Comparison of ENCODE assay signal across 1 cellular context in the genomic region with DNA sequence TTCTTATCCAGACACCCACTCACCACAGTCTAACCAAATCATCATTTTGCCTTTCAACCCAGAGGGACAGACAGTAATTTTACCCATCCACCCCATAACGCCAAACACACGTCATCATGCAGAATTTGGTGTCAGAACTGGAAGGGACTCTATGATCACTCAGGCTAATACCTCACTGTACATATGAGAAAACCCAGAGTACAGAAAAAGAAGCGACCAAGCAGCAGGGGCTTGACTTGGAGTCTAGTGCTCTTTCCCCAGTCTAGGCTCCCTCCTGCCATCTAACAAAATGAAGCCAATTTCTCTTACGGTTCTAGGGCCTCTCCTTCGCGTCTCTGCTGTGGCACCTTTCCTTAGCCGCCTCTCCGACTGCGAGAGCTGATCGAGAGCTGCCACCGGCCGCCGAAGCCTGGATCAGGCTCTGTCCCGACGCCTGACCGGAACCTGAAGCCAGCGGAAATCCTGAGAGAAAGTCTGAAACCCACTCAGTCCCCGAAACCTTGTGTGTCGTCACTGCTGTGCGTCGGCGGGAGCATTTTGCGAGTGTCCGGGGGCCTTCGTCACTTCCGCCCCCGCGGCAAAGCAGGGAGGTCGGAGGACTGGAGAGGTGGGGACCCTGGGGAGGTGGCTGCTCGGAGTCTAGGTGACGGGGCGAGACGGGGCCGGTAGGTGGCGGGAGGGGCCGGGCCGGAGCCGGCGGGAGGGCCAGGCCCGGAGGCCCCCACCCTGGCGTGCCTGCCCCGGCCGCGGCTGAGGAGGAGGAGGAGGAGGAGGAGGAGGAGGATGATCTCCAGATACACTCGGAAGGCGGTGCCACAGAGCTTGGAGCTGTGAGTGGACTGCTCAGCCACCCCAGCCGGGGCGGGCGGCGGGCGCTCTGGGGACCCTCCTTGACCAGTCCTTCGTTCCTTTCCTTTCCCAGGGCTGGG.
TF ChIP-seq lines count a peak whose summit lies in the region.

A gene (minus strand): TSS at position 452 of the 929 bp plus-strand sequence. CDS start 4,071 bp downstream, outside the sequence.
A gene (plus strand): TSS at position 563 of the 929 bp plus-strand sequence. CDS start 221 bp downstream, at position 784.

TF ChIP-seq in HEK293, 187 proteins besides CTCF, POLR2A, EP300 and RAD21 (continued from another document and continues in another):
- TF ChIP-seq RBAK (tag by site-specific recombination; IDR thresholded peaks at IDR 0.05), result no peak
- TF ChIP-seq ZNF624 (tag by site-specific recombination; IDR thresholded peaks at IDR 0.05), result no peak
- TF ChIP-seq SP7 (tag by site-specific recombination; IDR thresholded peaks at IDR 0.05), result peak; percentile 70
- TF ChIP-seq, protein P1, sequence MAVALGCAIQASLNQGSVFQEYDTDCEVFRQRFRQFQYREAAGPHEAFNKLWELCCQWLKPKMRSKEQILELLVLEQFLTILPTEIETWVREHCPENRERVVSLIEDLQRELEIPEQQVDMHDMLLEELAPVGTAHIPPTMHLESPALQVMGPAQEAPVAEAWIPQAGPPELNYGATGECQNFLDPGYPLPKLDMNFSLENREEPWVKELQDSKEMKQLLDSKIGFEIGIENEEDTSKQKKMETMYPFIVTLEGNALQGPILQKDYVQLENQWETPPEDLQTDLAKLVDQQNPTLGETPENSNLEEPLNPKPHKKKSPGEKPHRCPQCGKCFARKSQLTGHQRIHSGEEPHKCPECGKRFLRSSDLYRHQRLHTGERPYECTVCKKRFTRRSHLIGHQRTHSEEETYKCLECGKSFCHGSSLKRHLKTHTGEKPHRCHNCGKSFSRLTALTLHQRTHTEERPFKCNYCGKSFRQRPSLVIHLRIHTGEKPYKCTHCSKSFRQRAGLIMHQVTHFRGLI (tag by site-specific recombination; IDR thresholded peaks at IDR 0.05), result no peak
- TF ChIP-seq ZNF747 (tag by site-specific recombination; IDR thresholded peaks at IDR 0.05), result no peak
- TF ChIP-seq ZNF585B (tag by site-specific recombination; IDR thresholded peaks at IDR 0.05), result no peak
- no peak; the same call in 1 of the 2 replicates for TF ChIP-seq ZNF654 (tag by site-specific recombination; IDR thresholded peaks at IDR 0.05; ENCODE audit: low read depth)
- no peak for TF ChIP-seq ZNF544 (tag by site-specific recombination; IDR thresholded peaks at IDR 0.05)
- TF ChIP-seq TRIM28 (IDR thresholded peaks at IDR 0.05; ENCODE audit: borderline replicate concordance, low read length), result no peak
- TF ChIP-seq, protein P2, sequence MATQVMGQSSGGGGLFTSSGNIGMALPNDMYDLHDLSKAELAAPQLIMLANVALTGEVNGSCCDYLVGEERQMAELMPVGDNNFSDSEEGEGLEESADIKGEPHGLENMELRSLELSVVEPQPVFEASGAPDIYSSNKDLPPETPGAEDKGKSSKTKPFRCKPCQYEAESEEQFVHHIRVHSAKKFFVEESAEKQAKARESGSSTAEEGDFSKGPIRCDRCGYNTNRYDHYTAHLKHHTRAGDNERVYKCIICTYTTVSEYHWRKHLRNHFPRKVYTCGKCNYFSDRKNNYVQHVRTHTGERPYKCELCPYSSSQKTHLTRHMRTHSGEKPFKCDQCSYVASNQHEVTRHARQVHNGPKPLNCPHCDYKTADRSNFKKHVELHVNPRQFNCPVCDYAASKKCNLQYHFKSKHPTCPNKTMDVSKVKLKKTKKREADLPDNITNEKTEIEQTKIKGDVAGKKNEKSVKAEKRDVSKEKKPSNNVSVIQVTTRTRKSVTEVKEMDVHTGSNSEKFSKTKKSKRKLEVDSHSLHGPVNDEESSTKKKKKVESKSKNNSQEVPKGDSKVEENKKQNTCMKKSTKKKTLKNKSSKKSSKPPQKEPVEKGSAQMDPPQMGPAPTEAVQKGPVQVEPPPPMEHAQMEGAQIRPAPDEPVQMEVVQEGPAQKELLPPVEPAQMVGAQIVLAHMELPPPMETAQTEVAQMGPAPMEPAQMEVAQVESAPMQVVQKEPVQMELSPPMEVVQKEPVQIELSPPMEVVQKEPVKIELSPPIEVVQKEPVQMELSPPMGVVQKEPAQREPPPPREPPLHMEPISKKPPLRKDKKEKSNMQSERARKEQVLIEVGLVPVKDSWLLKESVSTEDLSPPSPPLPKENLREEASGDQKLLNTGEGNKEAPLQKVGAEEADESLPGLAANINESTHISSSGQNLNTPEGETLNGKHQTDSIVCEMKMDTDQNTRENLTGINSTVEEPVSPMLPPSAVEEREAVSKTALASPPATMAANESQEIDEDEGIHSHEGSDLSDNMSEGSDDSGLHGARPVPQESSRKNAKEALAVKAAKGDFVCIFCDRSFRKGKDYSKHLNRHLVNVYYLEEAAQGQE (tag by site-specific recombination; IDR thresholded peaks at IDR 0.05), result no peak
- TF ChIP-seq GLIS1 (tag by site-specific recombination; IDR thresholded peaks at IDR 0.05), result peak; percentile 87
- TF ChIP-seq ZNF426 (tag by site-specific recombination; IDR thresholded peaks at IDR 0.05), result no peak
- TF ChIP-seq SP2 (tag by site-specific recombination; IDR thresholded peaks at IDR 0.05), result peak; percentile 88
- TF ChIP-seq ZNF138 (tag by site-specific recombination; IDR thresholded peaks at IDR 0.05; ENCODE audit: borderline replicate concordance), result no peak
- no peak for TF ChIP-seq KLF7 (tag by site-specific recombination; IDR thresholded peaks at IDR 0.05; ENCODE audit: borderline replicate concordance)
- no peak; the same call in 1 of the 2 replicates for TF ChIP-seq ZIC2 (tag by site-specific recombination; IDR thresholded peaks at IDR 0.05)
- no peak for TF ChIP-seq OSR2 (tag by site-specific recombination; IDR thresholded peaks at IDR 0.05)
- no peak for TF ChIP-seq ZNF514 (tag by site-specific recombination; IDR thresholded peaks at IDR 0.05)
- TF ChIP-seq, protein P3, sequence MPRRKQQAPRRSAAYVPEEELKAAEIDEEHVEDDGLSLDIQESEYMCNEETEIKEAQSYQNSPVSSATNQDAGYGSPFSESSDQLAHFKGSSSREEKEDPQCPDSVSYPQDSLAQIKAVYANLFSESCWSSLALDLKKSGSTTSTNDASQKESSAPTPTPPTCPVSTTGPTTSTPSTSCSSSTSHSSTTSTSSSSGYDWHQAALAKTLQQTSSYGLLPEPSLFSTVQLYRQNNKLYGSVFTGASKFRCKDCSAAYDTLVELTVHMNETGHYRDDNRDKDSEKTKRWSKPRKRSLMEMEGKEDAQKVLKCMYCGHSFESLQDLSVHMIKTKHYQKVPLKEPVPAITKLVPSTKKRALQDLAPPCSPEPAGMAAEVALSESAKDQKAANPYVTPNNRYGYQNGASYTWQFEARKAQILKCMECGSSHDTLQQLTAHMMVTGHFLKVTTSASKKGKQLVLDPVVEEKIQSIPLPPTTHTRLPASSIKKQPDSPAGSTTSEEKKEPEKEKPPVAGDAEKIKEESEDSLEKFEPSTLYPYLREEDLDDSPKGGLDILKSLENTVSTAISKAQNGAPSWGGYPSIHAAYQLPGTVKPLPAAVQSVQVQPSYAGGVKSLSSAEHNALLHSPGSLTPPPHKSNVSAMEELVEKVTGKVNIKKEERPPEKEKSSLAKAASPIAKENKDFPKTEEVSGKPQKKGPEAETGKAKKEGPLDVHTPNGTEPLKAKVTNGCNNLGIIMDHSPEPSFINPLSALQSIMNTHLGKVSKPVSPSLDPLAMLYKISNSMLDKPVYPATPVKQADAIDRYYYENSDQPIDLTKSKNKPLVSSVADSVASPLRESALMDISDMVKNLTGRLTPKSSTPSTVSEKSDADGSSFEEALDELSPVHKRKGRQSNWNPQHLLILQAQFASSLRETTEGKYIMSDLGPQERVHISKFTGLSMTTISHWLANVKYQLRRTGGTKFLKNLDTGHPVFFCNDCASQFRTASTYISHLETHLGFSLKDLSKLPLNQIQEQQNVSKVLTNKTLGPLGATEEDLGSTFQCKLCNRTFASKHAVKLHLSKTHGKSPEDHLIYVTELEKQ (tag by site-specific recombination; IDR thresholded peaks at IDR 0.05; ENCODE audit: borderline replicate concordance), result no peak
- TF ChIP-seq SCRT1 (tag by site-specific recombination; IDR thresholded peaks at IDR 0.05; ENCODE audit: borderline replicate concordance), result no peak
- TF ChIP-seq FEZF1 (tag by site-specific recombination; IDR thresholded peaks at IDR 0.05), result no peak
- TF ChIP-seq ZNF175 (tag by site-specific recombination; IDR thresholded peaks at IDR 0.05), result no peak
- TF ChIP-seq ZNF223 (tag by site-specific recombination; IDR thresholded peaks at IDR 0.05), result no peak
- TF ChIP-seq ZNF114 (tag by site-specific recombination; IDR thresholded peaks at IDR 0.05), result no peak
- TF ChIP-seq REPIN1 (tag by site-specific recombination; IDR thresholded peaks at IDR 0.05; ENCODE audit: low read depth), result no peak
- no peak for TF ChIP-seq ZNF19 (tag by site-specific recombination; IDR thresholded peaks at IDR 0.05; ENCODE audit: low read depth)
- TF ChIP-seq, protein P4, sequence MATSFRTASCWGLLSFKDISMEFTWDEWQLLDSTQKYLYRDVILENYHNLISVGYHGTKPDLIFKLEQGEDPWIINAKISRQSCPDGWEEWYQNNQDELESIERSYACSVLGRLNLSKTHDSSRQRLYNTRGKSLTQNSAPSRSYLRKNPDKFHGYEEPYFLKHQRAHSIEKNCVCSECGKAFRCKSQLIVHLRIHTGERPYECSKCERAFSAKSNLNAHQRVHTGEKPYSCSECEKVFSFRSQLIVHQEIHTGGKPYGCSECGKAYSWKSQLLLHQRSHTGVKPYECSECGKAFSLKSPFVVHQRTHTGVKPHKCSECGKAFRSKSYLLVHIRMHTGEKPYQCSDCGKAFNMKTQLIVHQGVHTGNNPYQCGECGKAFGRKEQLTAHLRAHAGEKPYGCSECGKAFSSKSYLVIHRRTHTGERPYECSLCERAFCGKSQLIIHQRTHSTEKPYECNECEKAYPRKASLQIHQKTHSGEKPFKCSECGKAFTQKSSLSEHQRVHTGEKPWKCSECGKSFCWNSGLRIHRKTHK (tag by site-specific recombination; IDR thresholded peaks at IDR 0.05), result no peak
- TF ChIP-seq ZNF530 (tag by site-specific recombination; IDR thresholded peaks at IDR 0.05; ENCODE audit: low read depth), result no peak
- peak; percentile 90 for TF ChIP-seq ZFHX2 (tag by site-specific recombination; conservative IDR thresholded peaks at IDR 0.05)
- TF ChIP-seq ZFP69B (tag by site-specific recombination; IDR thresholded peaks at IDR 0.05), result 0 out of 2 replicates have a peak, but pooled peaks have one; percentile 45
- TF ChIP-seq, protein P5, sequence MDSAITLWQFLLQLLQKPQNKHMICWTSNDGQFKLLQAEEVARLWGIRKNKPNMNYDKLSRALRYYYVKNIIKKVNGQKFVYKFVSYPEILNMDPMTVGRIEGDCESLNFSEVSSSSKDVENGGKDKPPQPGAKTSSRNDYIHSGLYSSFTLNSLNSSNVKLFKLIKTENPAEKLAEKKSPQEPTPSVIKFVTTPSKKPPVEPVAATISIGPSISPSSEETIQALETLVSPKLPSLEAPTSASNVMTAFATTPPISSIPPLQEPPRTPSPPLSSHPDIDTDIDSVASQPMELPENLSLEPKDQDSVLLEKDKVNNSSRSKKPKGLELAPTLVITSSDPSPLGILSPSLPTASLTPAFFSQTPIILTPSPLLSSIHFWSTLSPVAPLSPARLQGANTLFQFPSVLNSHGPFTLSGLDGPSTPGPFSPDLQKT (IDR thresholded peaks at IDR 0.05; ENCODE audit: borderline replicate concordance, low read depth, low read length), result no peak
- TF ChIP-seq ZNF792 (tag by site-specific recombination; IDR thresholded peaks at IDR 0.05), result no peak
- TF ChIP-seq ZNF600 (tag by site-specific recombination; IDR thresholded peaks at IDR 0.05), result no peak
- no peak for TF ChIP-seq PRDM1 (tag by site-specific recombination; IDR thresholded peaks at IDR 0.05)
- TF ChIP-seq GLIS2 (tag by site-specific recombination; IDR thresholded peaks at IDR 0.05), result peak; percentile 97
- TF ChIP-seq, protein P6, sequence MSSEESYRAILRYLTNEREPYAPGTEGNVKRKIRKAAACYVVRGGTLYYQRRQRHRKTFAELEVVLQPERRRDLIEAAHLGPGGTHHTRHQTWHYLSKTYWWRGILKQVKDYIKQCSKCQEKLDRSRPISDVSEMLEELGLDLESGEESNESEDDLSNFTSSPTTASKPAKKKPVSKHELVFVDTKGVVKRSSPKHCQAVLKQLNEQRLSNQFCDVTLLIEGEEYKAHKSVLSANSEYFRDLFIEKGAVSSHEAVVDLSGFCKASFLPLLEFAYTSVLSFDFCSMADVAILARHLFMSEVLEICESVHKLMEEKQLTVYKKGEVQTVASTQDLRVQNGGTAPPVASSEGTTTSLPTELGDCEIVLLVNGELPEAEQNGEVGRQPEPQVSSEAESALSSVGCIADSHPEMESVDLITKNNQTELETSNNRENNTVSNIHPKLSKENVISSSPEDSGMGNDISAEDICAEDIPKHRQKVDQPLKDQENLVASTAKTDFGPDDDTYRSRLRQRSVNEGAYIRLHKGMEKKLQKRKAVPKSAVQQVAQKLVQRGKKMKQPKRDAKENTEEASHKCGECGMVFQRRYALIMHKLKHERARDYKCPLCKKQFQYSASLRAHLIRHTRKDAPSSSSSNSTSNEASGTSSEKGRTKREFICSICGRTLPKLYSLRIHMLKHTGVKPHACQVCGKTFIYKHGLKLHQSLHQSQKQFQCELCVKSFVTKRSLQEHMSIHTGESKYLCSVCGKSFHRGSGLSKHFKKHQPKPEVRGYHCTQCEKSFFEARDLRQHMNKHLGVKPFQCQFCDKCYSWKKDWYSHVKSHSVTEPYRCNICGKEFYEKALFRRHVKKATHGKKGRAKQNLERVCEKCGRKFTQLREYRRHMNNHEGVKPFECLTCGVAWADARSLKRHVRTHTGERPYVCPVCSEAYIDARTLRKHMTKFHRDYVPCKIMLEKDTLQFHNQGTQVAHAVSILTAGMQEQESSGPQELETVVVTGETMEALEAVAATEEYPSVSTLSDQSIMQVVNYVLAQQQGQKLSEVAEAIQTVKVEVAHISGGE (tag by site-specific recombination; conservative IDR thresholded peaks at IDR 0.05; ENCODE audit: low read depth), result peak; percentile 97
- TF ChIP-seq ZSCAN16 (tag by site-specific recombination; IDR thresholded peaks at IDR 0.05), result no peak
- TF ChIP-seq HOXD13 (CRISPR knock-in tag; IDR thresholded peaks at IDR 0.05; ENCODE audit: borderline replicate concordance), result no peak
- TF ChIP-seq ZBTB48 (tag by site-specific recombination; IDR thresholded peaks at IDR 0.05), result peak; percentile 64; the same call in 1 of the 2 replicates
- no peak for TF ChIP-seq ZNF791 (tag by site-specific recombination; IDR thresholded peaks at IDR 0.05)
- no peak for TF ChIP-seq ZNF658 (tag by site-specific recombination; IDR thresholded peaks at IDR 0.05)
- no peak for TF ChIP-seq IKZF3 (tag by site-specific recombination; IDR thresholded peaks at IDR 0.05)
- TF ChIP-seq, protein P7, sequence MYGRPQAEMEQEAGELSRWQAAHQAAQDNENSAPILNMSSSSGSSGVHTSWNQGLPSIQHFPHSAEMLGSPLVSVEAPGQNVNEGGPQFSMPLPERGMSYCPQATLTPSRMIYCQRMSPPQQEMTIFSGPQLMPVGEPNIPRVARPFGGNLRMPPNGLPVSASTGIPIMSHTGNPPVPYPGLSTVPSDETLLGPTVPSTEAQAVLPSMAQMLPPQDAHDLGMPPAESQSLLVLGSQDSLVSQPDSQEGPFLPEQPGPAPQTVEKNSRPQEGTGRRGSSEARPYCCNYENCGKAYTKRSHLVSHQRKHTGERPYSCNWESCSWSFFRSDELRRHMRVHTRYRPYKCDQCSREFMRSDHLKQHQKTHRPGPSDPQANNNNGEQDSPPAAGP (tag by site-specific recombination; IDR thresholded peaks at IDR 0.05), result no peak
- no peak for TF ChIP-seq ZNF133 (tag by site-specific recombination; IDR thresholded peaks at IDR 0.05)
